ENCODE assay signal across 10 cellular contexts in genomic region chr16:87790278-87791023, GRCh38. TPM values are rescaled to one million over a fixed set of nuclear protein-coding genes. Genes with fewer than 3 reads are reported as not detected.
DNase-seq lines count a peak whose midpoint lies in the region; ATAC-seq and TF ChIP-seq lines count a peak whose summit lies in the region.
"Had no signal": no experiment of that assay in that cellular context is flagged by ENCODE, and none has a peak within 500 bp of the region (broad histone marks: within the 10 kb centered on the region; RNA-seq: fewer than 3 reads in every experiment).

No MANE protein-coding gene starts in this region.

- ATAC-seq in Right ventricle myocardium inferior (peak; percentile 89), HG03354 (IDR thresholded peaks at IDR 0.05; ENCODE audit: poor library complexity, severe bottlenecking, unreplicated experiment) (no peak), HG03457 (IDR thresholded peaks at IDR 0.05; ENCODE audit: unreplicated experiment) (no peak), HG03571 (IDR thresholded peaks at IDR 0.05; ENCODE audit: unreplicated experiment) (no peak)
- ATAC-seq: stimulated activated effector memory CD8-positive, alpha-beta T cell treated with anti-CD3 and anti-CD28 coated beads, Interleukin-12 subunit alpha, Interleukin-12 subunit beta, amount 100 ng/mL, for 72 hours had no signal

- no peak for TF ChIP-seq CTCF in right atrium auricular region (IDR thresholded peaks at IDR 0.05)

- H3K4me3 ChIP-seq in right atrium auricular region (no peak overlapping the region), adipocyte (ENCODE audit: low read length) (no peak overlapping the region)

- H3K4me1 ChIP-seq in right atrium auricular region = no peaks in the 10 kb centered on the region
- H3K4me1 ChIP-seq in adipocyte (ENCODE audit: control insufficient read depth, insufficient read depth, low read length) = peaks cover 7% of the 10 kb centered on the region

- H3K36me3 ChIP-seq in right atrium auricular region (no peaks in the 10 kb centered on the region), adipocyte (ENCODE audit: control insufficient read depth, insufficient read depth, low read length, severe bottlenecking) (no peaks in the 10 kb centered on the region)

- H3K9me3 ChIP-seq in right atrium auricular region (no peaks in the 10 kb centered on the region), adipocyte (ENCODE audit: control insufficient read depth, low read length) (no peaks in the 10 kb centered on the region)

- H3K27ac ChIP-seq in right atrium auricular region = peak overlapping the region in 1 of 2 donors; percentile 22

- intact Hi-C loops in Right ventricle myocardium inferior (cut with DNase I) = no loop called here

- peak; percentile 68 for DNase-seq in Right ventricle myocardium inferior (ENCODE audit: missing footprints)
- DNase-seq in right atrium auricular region (ENCODE audit: low spot score) = no peak
- peak; percentile 37 for DNase-seq in adipocyte (ENCODE audit: low read depth)
- DNase-seq in kidney tubule cell (ENCODE audit: low spot score) = peak; percentile 37
- DNase-seq in DMS153 (lab: John Stamatoyannopoulos, UW) = no peak
- DNase-seq: activated B cell treated with CpG ODN at 0.5 μM for 24 hours had no signal

- no peak overlapping the region for H3K9ac ChIP-seq in adipocyte (ENCODE audit: low read length)

- H3K27me3 ChIP-seq in right atrium auricular region (no peaks in the 10 kb centered on the region), adipocyte (replicated peaks; ENCODE audit: control insufficient read depth, insufficient read depth, low read length) (peaks cover 10% of the 10 kb centered on the region)

RNA-seq across cellular contexts. Expression of gene KLHDC4, which starts 24.7 kb away (rescaled TPM):
- total RNA-seq in Right ventricle myocardium inferior (10.0 TPM), right atrium auricular region (10 to 100 TPM; 11.8 to 12.6 TPM)

Comparison
In these comparisons a context has a peak if more than half of its experiments do, and no peak if none do; other contexts are left out.
1. DNase-seq: peak in Right ventricle myocardium inferior (single experiment), adipocyte (single experiment) and kidney tubule cell (single experiment); none in right atrium auricular region (single experiment) and DMS153 (single experiment).